In the genomic region with DNA sequence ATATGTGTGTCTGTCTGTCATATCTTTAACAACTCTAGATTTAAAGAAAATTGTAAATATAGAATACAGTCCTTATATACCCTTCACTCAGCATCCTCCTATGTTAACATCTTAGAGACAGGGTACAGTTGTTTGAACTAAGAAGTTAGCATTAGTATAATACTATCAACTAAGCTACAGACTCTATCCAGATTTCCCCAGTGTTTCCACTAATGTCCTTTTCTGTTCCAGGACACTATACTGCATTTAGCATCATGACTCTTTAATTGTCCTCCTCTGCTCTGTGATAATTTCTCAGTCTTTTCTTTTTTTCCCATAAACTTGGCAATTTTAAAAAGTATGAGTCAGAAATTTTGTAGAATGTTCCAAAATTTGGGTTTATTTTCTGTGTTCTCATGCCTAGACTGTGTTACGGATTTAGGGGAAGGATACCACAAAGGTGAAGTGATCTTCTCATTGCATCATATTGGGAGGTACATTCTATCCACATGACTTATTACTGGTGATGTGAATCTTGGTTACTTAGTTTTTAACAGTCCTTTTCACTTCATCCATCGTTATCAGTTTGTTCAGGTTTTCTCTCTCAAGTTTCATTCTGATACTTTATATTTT, we compare ENCODE assay signal across 25 cellular contexts.
DNase-seq lines count a peak whose midpoint lies in the region; ATAC-seq, FAIRE-seq and TF ChIP-seq lines count a peak whose summit lies in the region.
"Had no signal": no experiment of that assay in that cellular context is flagged by ENCODE, and none has a peak within 500 bp of the region (broad histone marks: within the 10 kb centered on the region; RNA-seq: fewer than 3 reads in every experiment).

No MANE protein-coding gene starts in this region.

- peaks cover 40% of the 10 kb centered on the region for H3K4me1 ChIP-seq in adipocyte (ENCODE audit: control insufficient read depth, insufficient read depth, low read length)
- peaks cover 11 to 38% (median 21%) of the 10 kb centered on the region in 4 donors for H3K4me1 ChIP-seq in esophagus muscularis mucosa
- H3K4me1 ChIP-seq in lower lobe of right lung, result peaks cover 15% of the 10 kb centered on the region

- H3K4me3 ChIP-seq in adipocyte (ENCODE audit: low read length) (peak overlapping the region; percentile 38), fibroblast of pulmonary artery (replicated peaks; ENCODE audit: low read depth, low read length) (no peak overlapping the region), esophagus muscularis mucosa (no peak overlapping the region), lower lobe of right lung (no peak overlapping the region)

- TF ChIP-seq EP300 in esophagus muscularis mucosa (IDR thresholded peaks at IDR 0.05), result no peak

- DNase-seq in H54 (ENCODE audit: insufficient read length, low spot score) (no peak), adipocyte (ENCODE audit: low read depth) (peak; percentile 26), fibroblast of pulmonary artery (ENCODE audit: low read depth) (peak; percentile 31), sciatic nerve (ENCODE audit: low spot score) (no peak), H4 (ENCODE audit: low spot score) (no peak), esophagus muscularis mucosa (ENCODE audit: extremely low spot score) (no peak), lower lobe of right lung (no peak), NCI-H510A treated with DMSO at 0.1 percent for 48 hours (lab: John Stamatoyannopoulos, UW) (no peak)
- DNase-seq: activated CD4-positive, alpha-beta T cell treated with anti-CD3 and anti-CD28 coated beads for 1 hour; activated CD8-positive, alpha-beta T cell treated with anti-CD3 and anti-CD28 coated beads, Interleukin-2, amount 10 ng/mL, durations not matched to agents 7 days and 5 days; AML-193; caudate nucleus; CD4-positive, alpha-beta memory T cell; DMS 273 treated with DMSO at 0.1 percent for 48 hours; EL; head of caudate nucleus; NCI-H1417 treated with DMSO at 0.1 percent for 48 hours; NCI-H774; SK-N-SH; stimulated activated CD4-positive, alpha-beta T cell treated with anti-CD3 and anti-CD28 coated beads, Interleukin-15, amount 100 ng/mL, for 24 hours; T-helper 2 cell had no signal

- H3K27me3 ChIP-seq in adipocyte (replicated peaks; ENCODE audit: control insufficient read depth, insufficient read depth, low read length) (no peaks in the 10 kb centered on the region), esophagus muscularis mucosa (no peaks in the 10 kb centered on the region), lower lobe of right lung (ENCODE audit: low read depth) (no peaks in the 10 kb centered on the region)

- H3K9me3 ChIP-seq in adipocyte (ENCODE audit: control insufficient read depth, low read length) (no peaks in the 10 kb centered on the region), esophagus muscularis mucosa (no peaks in the 10 kb centered on the region), lower lobe of right lung (no peaks in the 10 kb centered on the region)
- H3K9me3 ChIP-seq: SK-N-SH had no signal

- intact Hi-C loops in sciatic nerve (cut with DNase I) (no loop called here), esophagus muscularis mucosa (cut with DNase I) (no loop called here), lower lobe of right lung (cut with DNase I) (no loop called here)

- TF ChIP-seq POLR2A in H54 (IDR thresholded peaks at IDR 0.05; ENCODE audit: low read depth, low read length) (no peak), esophagus muscularis mucosa (IDR thresholded peaks at IDR 0.05; ENCODE audit: low read depth) (no peak)

- TF ChIP-seq CTCF in fibroblast of pulmonary artery (IDR thresholded peaks at IDR 0.05; ENCODE audit: low read length, missing control alignments) (no peak), esophagus muscularis mucosa (IDR thresholded peaks at IDR 0.05) (no peak), lower lobe of right lung (IDR thresholded peaks at IDR 0.05) (no peak)

- H3K27ac ChIP-seq in esophagus muscularis mucosa (replicated peaks in 1 of 4) (no peak overlapping the region), lower lobe of right lung (no peak overlapping the region)
- H3K27ac ChIP-seq: RWPE1 had no signal

- H3K36me3 ChIP-seq in adipocyte (ENCODE audit: control insufficient read depth, insufficient read depth, low read length, severe bottlenecking) (no peaks in the 10 kb centered on the region), esophagus muscularis mucosa (no peaks in the 10 kb centered on the region), lower lobe of right lung (no peaks in the 10 kb centered on the region)

- ATAC-seq in sciatic nerve (peak; percentile 55), lower lobe of right lung (no peak)
- ATAC-seq: activated CD8-positive, alpha-beta T cell treated with anti-CD3 and anti-CD28 coated beads, Interleukin-2, amount 10 ng/mL, durations not matched to agents 7 days and 5 days had no signal

- FAIRE-seq in H54 (lab: Jason Lieb, UNC), result peak; percentile 91
- FAIRE-seq: endometrium, H1, HTR-8/SVneo had no signal

- peak overlapping the region; percentile 71 for H3K9ac ChIP-seq in adipocyte (ENCODE audit: low read length)
- H3K9ac ChIP-seq: SK-N-SH had no signal

- WGBS in esophagus muscularis mucosa, result 76% methylated on average over 2 of the region's 2 CpGs

Comparison
In these comparisons a context has a peak if more than half of its experiments do, and no peak if none do; other contexts are left out.
1. DNase-seq: peak in adipocyte (single experiment) and fibroblast of pulmonary artery (single experiment); none in H54 (single experiment), sciatic nerve (single experiment), H4 (single experiment), esophagus muscularis mucosa (single experiment), lower lobe of right lung (single experiment) and NCI-H510A treated with DMSO at 0.1 percent for 48 hours (single experiment).